In the genomic region with DNA sequence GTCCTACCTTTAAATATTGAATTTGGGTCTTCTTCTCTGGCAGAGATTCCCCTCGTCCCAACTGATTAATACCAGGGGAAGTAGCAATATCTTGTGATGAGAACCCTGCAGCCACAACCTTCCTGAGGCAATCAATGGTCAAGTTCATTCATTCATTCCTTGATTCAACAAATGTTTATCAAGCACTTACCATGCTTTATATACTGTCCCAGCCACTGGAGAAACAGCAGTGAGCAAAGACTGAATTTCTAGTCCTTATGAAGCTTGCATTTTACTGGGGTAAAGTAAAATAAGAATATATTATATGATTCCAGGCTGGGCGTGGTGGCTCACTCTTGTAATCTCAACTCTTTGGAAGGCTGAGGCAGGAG, we compare ENCODE assay signal across 1 cellular context.
TF ChIP-seq lines count a peak whose summit lies in the region.

No MANE protein-coding gene starts in this region.

TF ChIP-seq in HepG2, 621 proteins besides CTCF, POLR2A, EP300 and RAD21 (continued from another document):
- TF ChIP-seq, protein P1, sequence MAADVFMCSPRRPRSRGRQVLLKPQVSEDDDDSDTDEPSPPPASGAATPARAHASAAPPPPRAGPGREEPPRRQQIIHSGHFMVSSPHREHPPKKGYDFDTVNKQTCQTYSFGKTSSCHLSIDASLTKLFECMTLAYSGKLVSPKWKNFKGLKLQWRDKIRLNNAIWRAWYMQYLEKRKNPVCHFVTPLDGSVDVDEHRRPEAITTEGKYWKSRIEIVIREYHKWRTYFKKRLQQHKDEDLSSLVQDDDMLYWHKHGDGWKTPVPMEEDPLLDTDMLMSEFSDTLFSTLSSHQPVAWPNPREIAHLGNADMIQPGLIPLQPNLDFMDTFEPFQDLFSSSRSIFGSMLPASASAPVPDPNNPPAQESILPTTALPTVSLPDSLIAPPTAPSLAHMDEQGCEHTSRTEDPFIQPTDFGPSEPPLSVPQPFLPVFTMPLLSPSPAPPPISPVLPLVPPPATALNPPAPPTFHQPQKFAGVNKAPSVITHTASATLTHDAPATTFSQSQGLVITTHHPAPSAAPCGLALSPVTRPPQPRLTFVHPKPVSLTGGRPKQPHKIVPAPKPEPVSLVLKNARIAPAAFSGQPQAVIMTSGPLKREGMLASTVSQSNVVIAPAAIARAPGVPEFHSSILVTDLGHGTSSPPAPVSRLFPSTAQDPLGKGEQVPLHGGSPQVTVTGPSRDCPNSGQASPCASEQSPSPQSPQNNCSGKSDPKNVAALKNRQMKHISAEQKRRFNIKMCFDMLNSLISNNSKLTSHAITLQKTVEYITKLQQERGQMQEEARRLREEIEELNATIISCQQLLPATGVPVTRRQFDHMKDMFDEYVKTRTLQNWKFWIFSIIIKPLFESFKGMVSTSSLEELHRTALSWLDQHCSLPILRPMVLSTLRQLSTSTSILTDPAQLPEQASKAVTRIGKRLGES (CRISPR knock-in tag; IDR thresholded peaks at IDR 0.05; ENCODE audit: borderline replicate concordance), result no peak
- TF ChIP-seq PHF21A (CRISPR knock-in tag; IDR thresholded peaks at IDR 0.05) (no peak), MTA1 (CRISPR knock-in tag; IDR thresholded peaks at IDR 0.05; ENCODE audit: borderline replicate concordance) (no peak), KMT2B (CRISPR knock-in tag; IDR thresholded peaks at IDR 0.05) (no peak), ZNF629 (CRISPR knock-in tag; conservative IDR thresholded peaks at IDR 0.05) (no peak), ZNF556 (CRISPR knock-in tag; IDR thresholded peaks at IDR 0.05; ENCODE audit: borderline replicate concordance) (0 out of 2 replicates have a peak, but pooled peaks have one; percentile 3), FOXP1 (IDR thresholded peaks at IDR 0.05) (no peak), FOXP1 (CRISPR knock-in tag; IDR thresholded peaks at IDR 0.05) (no peak), JUND (CRISPR knock-in tag; IDR thresholded peaks at IDR 0.05) (no peak), ZFP36L1 (CRISPR knock-in tag; IDR thresholded peaks at IDR 0.05) (no peak), EHMT2 (IDR thresholded peaks at IDR 0.05; ENCODE audit: borderline replicate concordance, low read depth, low read length) (peak; percentile 81), MEIS2 (CRISPR knock-in tag; IDR thresholded peaks at IDR 0.05) (no peak), ZNF569 (CRISPR knock-in tag; IDR thresholded peaks at IDR 0.05; ENCODE audit: borderline replicate concordance) (no peak), ZNF589 (CRISPR knock-in tag; conservative IDR thresholded peaks at IDR 0.05) (no peak), ZC3H13 (CRISPR knock-in tag; IDR thresholded peaks at IDR 0.05) (0 out of 2 replicates have a peak, but pooled peaks have one; percentile 5), NFKB2 (CRISPR knock-in tag; IDR thresholded peaks at IDR 0.05; ENCODE audit: borderline replicate concordance) (no peak), GABPB1 (CRISPR knock-in tag; IDR thresholded peaks at IDR 0.05) (no peak; the same call in 1 of the 2 replicates), NFE2L2 (IDR thresholded peaks at IDR 0.05; ENCODE audit: low read length) (no peak), ZNF24 (IDR thresholded peaks at IDR 0.05) (peak; percentile 93), FOXC1 (CRISPR knock-in tag; IDR thresholded peaks at IDR 0.05; ENCODE audit: borderline replicate concordance) (no peak), DNMT3B (CRISPR knock-in tag; conservative IDR thresholded peaks at IDR 0.05) (no peak), ZNF547 (CRISPR knock-in tag; IDR thresholded peaks at IDR 0.05) (no peak), RBM39 (IDR thresholded peaks at IDR 0.05; ENCODE audit: low read depth, low read length, poor library complexity, severe bottlenecking) (no peak)
- TF ChIP-seq, protein P2, sequence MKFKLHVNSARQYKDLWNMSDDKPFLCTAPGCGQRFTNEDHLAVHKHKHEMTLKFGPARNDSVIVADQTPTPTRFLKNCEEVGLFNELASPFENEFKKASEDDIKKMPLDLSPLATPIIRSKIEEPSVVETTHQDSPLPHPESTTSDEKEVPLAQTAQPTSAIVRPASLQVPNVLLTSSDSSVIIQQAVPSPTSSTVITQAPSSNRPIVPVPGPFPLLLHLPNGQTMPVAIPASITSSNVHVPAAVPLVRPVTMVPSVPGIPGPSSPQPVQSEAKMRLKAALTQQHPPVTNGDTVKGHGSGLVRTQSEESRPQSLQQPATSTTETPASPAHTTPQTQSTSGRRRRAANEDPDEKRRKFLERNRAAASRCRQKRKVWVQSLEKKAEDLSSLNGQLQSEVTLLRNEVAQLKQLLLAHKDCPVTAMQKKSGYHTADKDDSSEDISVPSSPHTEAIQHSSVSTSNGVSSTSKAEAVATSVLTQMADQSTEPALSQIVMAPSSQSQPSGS (CRISPR knock-in tag; IDR thresholded peaks at IDR 0.05), result no peak
- TF ChIP-seq, protein P3, sequence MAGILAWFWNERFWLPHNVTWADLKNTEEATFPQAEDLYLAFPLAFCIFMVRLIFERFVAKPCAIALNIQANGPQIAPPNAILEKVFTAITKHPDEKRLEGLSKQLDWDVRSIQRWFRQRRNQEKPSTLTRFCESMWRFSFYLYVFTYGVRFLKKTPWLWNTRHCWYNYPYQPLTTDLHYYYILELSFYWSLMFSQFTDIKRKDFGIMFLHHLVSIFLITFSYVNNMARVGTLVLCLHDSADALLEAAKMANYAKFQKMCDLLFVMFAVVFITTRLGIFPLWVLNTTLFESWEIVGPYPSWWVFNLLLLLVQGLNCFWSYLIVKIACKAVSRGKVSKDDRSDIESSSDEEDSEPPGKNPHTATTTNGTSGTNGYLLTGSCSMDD (CRISPR knock-in tag; IDR thresholded peaks at IDR 0.05), result no peak
- TF ChIP-seq, protein P4, sequence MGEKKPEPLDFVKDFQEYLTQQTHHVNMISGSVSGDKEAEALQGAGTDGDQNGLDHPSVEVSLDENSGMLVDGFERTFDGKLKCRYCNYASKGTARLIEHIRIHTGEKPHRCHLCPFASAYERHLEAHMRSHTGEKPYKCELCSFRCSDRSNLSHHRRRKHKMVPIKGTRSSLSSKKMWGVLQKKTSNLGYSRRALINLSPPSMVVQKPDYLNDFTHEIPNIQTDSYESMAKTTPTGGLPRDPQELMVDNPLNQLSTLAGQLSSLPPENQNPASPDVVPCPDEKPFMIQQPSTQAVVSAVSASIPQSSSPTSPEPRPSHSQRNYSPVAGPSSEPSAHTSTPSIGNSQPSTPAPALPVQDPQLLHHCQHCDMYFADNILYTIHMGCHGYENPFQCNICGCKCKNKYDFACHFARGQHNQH (CRISPR knock-in tag; IDR thresholded peaks at IDR 0.05), result no peak
- TF ChIP-seq, protein P5, sequence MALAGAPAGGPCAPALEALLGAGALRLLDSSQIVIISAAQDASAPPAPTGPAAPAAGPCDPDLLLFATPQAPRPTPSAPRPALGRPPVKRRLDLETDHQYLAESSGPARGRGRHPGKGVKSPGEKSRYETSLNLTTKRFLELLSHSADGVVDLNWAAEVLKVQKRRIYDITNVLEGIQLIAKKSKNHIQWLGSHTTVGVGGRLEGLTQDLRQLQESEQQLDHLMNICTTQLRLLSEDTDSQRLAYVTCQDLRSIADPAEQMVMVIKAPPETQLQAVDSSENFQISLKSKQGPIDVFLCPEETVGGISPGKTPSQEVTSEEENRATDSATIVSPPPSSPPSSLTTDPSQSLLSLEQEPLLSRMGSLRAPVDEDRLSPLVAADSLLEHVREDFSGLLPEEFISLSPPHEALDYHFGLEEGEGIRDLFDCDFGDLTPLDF (CRISPR knock-in tag; IDR thresholded peaks at IDR 0.05), result no peak
- TF ChIP-seq, protein P6, sequence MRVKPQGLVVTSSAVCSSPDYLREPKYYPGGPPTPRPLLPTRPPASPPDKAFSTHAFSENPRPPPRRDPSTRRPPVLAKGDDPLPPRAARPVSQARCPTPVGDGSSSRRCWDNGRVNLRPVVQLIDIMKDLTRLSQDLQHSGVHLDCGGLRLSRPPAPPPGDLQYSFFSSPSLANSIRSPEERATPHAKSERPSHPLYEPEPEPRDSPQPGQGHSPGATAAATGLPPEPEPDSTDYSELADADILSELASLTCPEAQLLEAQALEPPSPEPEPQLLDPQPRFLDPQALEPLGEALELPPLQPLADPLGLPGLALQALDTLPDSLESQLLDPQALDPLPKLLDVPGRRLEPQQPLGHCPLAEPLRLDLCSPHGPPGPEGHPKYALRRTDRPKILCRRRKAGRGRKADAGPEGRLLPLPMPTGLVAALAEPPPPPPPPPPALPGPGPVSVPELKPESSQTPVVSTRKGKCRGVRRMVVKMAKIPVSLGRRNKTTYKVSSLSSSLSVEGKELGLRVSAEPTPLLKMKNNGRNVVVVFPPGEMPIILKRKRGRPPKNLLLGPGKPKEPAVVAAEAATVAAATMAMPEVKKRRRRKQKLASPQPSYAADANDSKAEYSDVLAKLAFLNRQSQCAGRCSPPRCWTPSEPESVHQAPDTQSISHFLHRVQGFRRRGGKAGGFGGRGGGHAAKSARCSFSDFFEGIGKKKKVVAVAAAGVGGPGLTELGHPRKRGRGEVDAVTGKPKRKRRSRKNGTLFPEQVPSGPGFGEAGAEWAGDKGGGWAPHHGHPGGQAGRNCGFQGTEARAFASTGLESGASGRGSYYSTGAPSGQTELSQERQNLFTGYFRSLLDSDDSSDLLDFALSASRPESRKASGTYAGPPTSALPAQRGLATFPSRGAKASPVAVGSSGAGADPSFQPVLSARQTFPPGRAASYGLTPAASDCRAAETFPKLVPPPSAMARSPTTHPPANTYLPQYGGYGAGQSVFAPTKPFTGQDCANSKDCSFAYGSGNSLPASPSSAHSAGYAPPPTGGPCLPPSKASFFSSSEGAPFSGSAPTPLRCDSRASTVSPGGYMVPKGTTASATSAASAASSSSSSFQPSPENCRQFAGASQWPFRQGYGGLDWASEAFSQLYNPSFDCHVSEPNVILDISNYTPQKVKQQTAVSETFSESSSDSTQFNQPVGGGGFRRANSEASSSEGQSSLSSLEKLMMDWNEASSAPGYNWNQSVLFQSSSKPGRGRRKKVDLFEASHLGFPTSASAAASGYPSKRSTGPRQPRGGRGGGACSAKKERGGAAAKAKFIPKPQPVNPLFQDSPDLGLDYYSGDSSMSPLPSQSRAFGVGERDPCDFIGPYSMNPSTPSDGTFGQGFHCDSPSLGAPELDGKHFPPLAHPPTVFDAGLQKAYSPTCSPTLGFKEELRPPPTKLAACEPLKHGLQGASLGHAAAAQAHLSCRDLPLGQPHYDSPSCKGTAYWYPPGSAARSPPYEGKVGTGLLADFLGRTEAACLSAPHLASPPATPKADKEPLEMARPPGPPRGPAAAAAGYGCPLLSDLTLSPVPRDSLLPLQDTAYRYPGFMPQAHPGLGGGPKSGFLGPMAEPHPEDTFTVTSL (CRISPR knock-in tag; IDR thresholded peaks at IDR 0.05; ENCODE audit: borderline replicate concordance), result no peak
